ENCODE assay signal across 15 cellular contexts in the genomic region with DNA sequence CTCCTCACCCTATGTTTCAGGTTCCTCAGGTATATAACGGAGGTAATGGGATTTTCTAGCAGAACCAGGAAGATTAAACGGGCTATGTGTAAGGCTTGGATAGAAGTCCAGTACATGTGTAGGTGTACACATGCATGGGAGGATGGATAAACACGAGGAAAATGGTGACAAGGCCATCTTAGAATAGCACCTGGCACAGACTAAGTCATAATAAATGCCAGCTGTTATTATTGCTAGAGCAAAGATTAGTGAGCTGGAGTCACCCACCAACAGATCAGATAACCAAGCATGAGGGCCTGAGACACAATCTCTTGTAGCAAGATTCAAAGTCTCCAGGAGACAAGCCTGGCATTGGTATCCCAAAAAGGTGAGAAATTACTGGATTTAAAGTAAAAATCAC.
"Had no signal": no experiment of that assay in that cellular context is flagged by ENCODE, and none has a peak within 500 bp of the region (broad histone marks: within the 10 kb centered on the region; RNA-seq: fewer than 3 reads in every experiment).

No MANE protein-coding gene starts in this region.

- H3K36me3 ChIP-seq: heart right ventricle, suprapubic skin, thyroid gland had no signal

- H3K4me3 ChIP-seq: heart right ventricle, suprapubic skin, thyroid gland had no signal

- H3K27ac ChIP-seq: heart right ventricle, suprapubic skin, thyroid gland had no signal

- ATAC-seq: heart right ventricle; left lobe of liver; natural killer cell; right cardiac atrium; stimulated activated effector memory CD8-positive, alpha-beta T cell treated with anti-CD3 and anti-CD28 coated beads, Interleukin-12 subunit alpha, Interleukin-12 subunit beta, amount 100 ng/mL, for 72 hours; stimulated activated naive CD8-positive, alpha-beta T cell treated with anti-CD3 and anti-CD28 coated beads, Interleukin-15, Interleukin-2, amounts not matched to agents 100 U/mL and 50 U/mL, for 24 hours had no signal

- DNase-seq: endodermal cell; erythroblast; heart right ventricle; hypothalamus; kidney glomerular epithelial cell; mammary epithelial cell; natural killer cell; right cardiac atrium; stimulated activated CD4-positive, alpha-beta T cell treated with anti-CD3 and anti-CD28 coated beads, Interleukin-4, amount 100 ng/mL, for 1 hour; stimulated activated CD8-positive, alpha-beta memory T cell treated with anti-CD3 and anti-CD28 coated beads, Interleukin-4, amount 100 ng/mL, for 48 hours; stimulated activated naive CD8-positive, alpha-beta T cell treated with anti-CD3 and anti-CD28 coated beads, Interleukin-15, Interleukin-2, amounts not matched to agents 100 U/mL and 50 U/mL, for 24 hours had no signal

- H3K27me3 ChIP-seq: suprapubic skin, thyroid gland had no signal

- H3K4me1 ChIP-seq: heart right ventricle, suprapubic skin had no signal

- H3K9me3 ChIP-seq: heart right ventricle, suprapubic skin, thyroid gland had no signal
